In genomic region chr5:170596482-170596881, GRCh38 we compare ENCODE assay signal across 14 cellular contexts.
DNase-seq lines count a peak whose midpoint lies in the region; ATAC-seq, FAIRE-seq and TF ChIP-seq lines count a peak whose summit lies in the region.
"Had no signal": no experiment of that assay in that cellular context is flagged by ENCODE, and none has a peak within 500 bp of the region (broad histone marks: within the 10 kb centered on the region; RNA-seq: fewer than 3 reads in every experiment).

No MANE protein-coding gene starts in this region.

- peak overlapping the region; percentile 77 for H3K4me2 ChIP-seq in keratinocyte (ENCODE audit: control insufficient read depth, extremely low read depth, insufficient read depth, low read depth, low read length)
- H3K4me2 ChIP-seq in skeletal muscle satellite cell (ENCODE audit: low read length) = peak overlapping the region; percentile 70

- no peaks in the 10 kb centered on the region for H3K9me1 ChIP-seq in keratinocyte (ENCODE audit: control insufficient read depth, extremely low read depth, insufficient read depth, low read length)

- TF ChIP-seq CTCF in keratinocyte (optimal IDR thresholded peaks at IDR 0.05 in 1 of 3, IDR thresholded peaks at IDR 0.05 in 1 of 3, conservative IDR thresholded peaks at IDR 0.05 in 1 of 3; ENCODE audit: extremely low read depth in 1 of 3, insufficient read depth in 2 of 3, low read length in 3 of 3) = no peak

- H3K9me3 ChIP-seq in SJSA1 (replicated peaks) (no peaks in the 10 kb centered on the region), keratinocyte (ENCODE audit: control insufficient read depth, low read depth, low read length) (no peaks in the 10 kb centered on the region), skeletal muscle satellite cell (replicated peaks; ENCODE audit: low read length) (no peaks in the 10 kb centered on the region)

- dilution Hi-C loops in keratinocyte (cut with MboI; ENCODE audit: extremely low pct_ligation_motif_present, low sequenced_read_pairs) = no loop called here

- no peak overlapping the region for H2AFZ ChIP-seq in keratinocyte (ENCODE audit: control insufficient read depth, low read length)

- FAIRE-seq in keratinocyte (lab: Jason Lieb, UNC) = no peak

- ATAC-seq in HG03521 (IDR thresholded peaks at IDR 0.05; ENCODE audit: unreplicated experiment) (no peak), HG02884 (IDR thresholded peaks at IDR 0.05; ENCODE audit: unreplicated experiment) (no peak)

- no peaks in the 10 kb centered on the region for H4K20me1 ChIP-seq in keratinocyte (ENCODE audit: control insufficient read depth, extremely low read depth, insufficient read depth, low read length)

- H3K36me3 ChIP-seq in SJSA1 (no peaks in the 10 kb centered on the region), keratinocyte (ENCODE audit: control insufficient read depth in 2 of 2, extremely low read depth in 1 of 2, insufficient read depth in 2 of 2, low read length in 2 of 2) (no peaks in the 10 kb centered on the region), skeletal muscle satellite cell (ENCODE audit: insufficient read depth, low read length) (no peaks in the 10 kb centered on the region)

- H3K4me1 ChIP-seq in SJSA1 (replicated peaks) = peaks cover 24% of the 10 kb centered on the region
- H3K4me1 ChIP-seq in keratinocyte (ENCODE audit: control insufficient read depth, extremely low read depth, insufficient read depth, low read length) = peaks cover 13% of the 10 kb centered on the region
- H3K4me1 ChIP-seq in skeletal muscle satellite cell (ENCODE audit: control insufficient read depth, insufficient read depth, low read length) = peaks cover 15% of the 10 kb centered on the region

- H3K4me3 ChIP-seq in SJSA1 (no peak overlapping the region), keratinocyte (ENCODE audit: control insufficient read depth in 2 of 3, extremely low read depth in 1 of 3, insufficient read depth in 2 of 3, low read depth in 1 of 3, low read length in 3 of 3) (no peak overlapping the region), skeletal muscle satellite cell (ENCODE audit: low read length) (no peak overlapping the region)

- H3K79me2 ChIP-seq in keratinocyte (ENCODE audit: control insufficient read depth, insufficient read depth, low read length) = no peaks in the 10 kb centered on the region

- no peak overlapping the region for H3K9ac ChIP-seq in keratinocyte (ENCODE audit: control insufficient read depth, extremely low read depth, insufficient read depth, low read length)
- H3K9ac ChIP-seq in skeletal muscle satellite cell (ENCODE audit: low read depth, low read length) = no peak overlapping the region

- peak overlapping the region; percentile 81 for H3K27ac ChIP-seq in SJSA1
- H3K27ac ChIP-seq in keratinocyte (ENCODE audit: control insufficient read depth, insufficient read depth, low read length) = no peak overlapping the region

- H3K27me3 ChIP-seq in SJSA1 (replicated peaks) (no peaks in the 10 kb centered on the region), keratinocyte (ENCODE audit: control insufficient read depth, extremely low read depth, insufficient read depth, low read length) (peaks cover 21% of the 10 kb centered on the region), skeletal muscle satellite cell (ENCODE audit: control insufficient read depth, insufficient read depth, low read length) (peaks cover 11% of the 10 kb centered on the region)

- DNase-seq in NCI-H69 (lab: John Stamatoyannopoulos, UW) = peak; percentile 48
- DNase-seq in SJSA1 (ENCODE audit: low read depth in 1 of 2, low spot score in 2 of 2) = no peak
- DNase-seq in keratinocyte (ENCODE audit: low read depth, low spot score) = no peak
- DNase-seq in NCI-H146 (lab: John Stamatoyannopoulos, UW) = no peak
- DNase-seq: COR-L47, DMS153, H7, NCI-H1105 treated with DMSO at 0.1 percent for 48 hours, NCI-H187 treated with DMSO at 0.1 percent for 48 hours, NCI-H2171 treated with DMSO at 0.1 percent for 48 hours, NCI-H82 had no signal
